ENCODE assay signal across 21 cellular contexts in the genomic region with DNA sequence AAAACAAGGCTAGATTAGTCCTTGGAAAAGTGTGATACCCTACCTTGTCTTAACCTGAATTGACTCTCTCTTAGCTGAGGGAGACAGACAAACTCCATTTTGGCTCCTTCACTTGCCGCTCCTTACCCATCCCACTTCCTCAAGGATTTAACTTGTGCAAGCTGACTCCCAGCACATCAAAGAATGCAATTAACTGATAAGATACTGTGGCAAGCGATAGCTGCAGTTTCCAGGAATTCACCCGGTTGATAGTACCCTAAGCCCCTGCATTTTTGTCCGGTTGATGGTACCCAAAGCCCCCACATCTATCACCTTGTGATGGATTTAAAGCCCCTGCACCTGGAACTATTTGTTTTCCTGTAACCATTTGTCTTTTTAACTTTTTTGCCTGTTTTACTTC. TPM values are rescaled to one million over a fixed set of nuclear protein-coding genes. Genes with fewer than 3 reads are reported as not detected.
A peak's percentile ranks its signal among the peaks of the same experiment; 100 is the strongest.
DNase-seq lines count a peak whose midpoint lies in the region; ATAC-seq, FAIRE-seq and TF ChIP-seq lines count a peak whose summit lies in the region.
"Had no signal": no experiment of that assay in that cellular context is flagged by ENCODE, and none has a peak within 500 bp of the region (broad histone marks: within the 10 kb centered on the region; RNA-seq: fewer than 3 reads in every experiment).

No MANE protein-coding gene starts in this region.

- H3K4me2 ChIP-seq in K562 (ENCODE audit: insufficient read depth, low read length), result peak overlapping the region; percentile 50

- CTCF ChIA-PET in CD4-positive, alpha-beta T cell (lab: Charles Lee), result no interaction called here
- CTCF ChIA-PET in K562 (lab: Yijun Ruan, JAX; ENCODE audit: low intra/inter-chr PET ratio), result no interaction called here
- CTCF ChIA-PET in A673 (lab: Charles Lee), result no interaction called here

- 0 out of 2 replicates have a peak, but pooled peaks have one; percentile 17 for TF ChIP-seq EP300 in K562 (IDR thresholded peaks at IDR 0.05; ENCODE audit: low read length)

- H3K36me3 Mint-ChIP-seq in CD4-positive, alpha-beta T cell (ENCODE audit: low read depth), result peaks cover 24% of the 10 kb centered on the region
- H3K36me3 Mint-ChIP-seq in natural killer cell treated with Interleukin-12 subunit alpha and Interleukin-12 subunit beta and Interleukin-15 and Interleukin-18, amount 100 ng/mL, for 72 hours, result no peaks in the 10 kb centered on the region

- WGBS in K562 (ENCODE audit: insufficient coverage, low coverage, missing lambda C conversion rate), result 3% methylated on average over 4 of the region's 4 CpGs

- peak overlapping the region; percentile 93 for H3K27ac Mint-ChIP-seq in CD4-positive, alpha-beta T cell
- peak overlapping the region; percentile 74 to 85 for H3K27ac Mint-ChIP-seq in natural killer cell treated with Interleukin-12 subunit alpha and Interleukin-12 subunit beta and Interleukin-15 and Interleukin-18, amount 100 ng/mL, for 72 hours

- H3K27me3 Mint-ChIP-seq in CD4-positive, alpha-beta T cell, result no peaks in the 10 kb centered on the region
- no peaks in the 10 kb centered on the region for H3K27me3 Mint-ChIP-seq in natural killer cell treated with Interleukin-12 subunit alpha and Interleukin-12 subunit beta and Interleukin-15 and Interleukin-18, amount 100 ng/mL, for 72 hours
- H3K27me3 Mint-ChIP-seq: activated CD4-positive, alpha-beta T cell treated with anti-CD3 and anti-CD28 coated beads for 36 hours; stimulated activated naive CD8-positive, alpha-beta T cell treated with anti-CD3 and anti-CD28 coated beads, Interleukin-15, amount 100 ng/mL, for 72 hours had no signal

- no peak for TF ChIP-seq RAD21 in K562 (CRISPR knock-in tag; conservative IDR thresholded peaks at IDR 0.05 in 1 of 2, IDR thresholded peaks at IDR 0.05 in 1 of 2)

- DNase-seq in CD4-positive, alpha-beta T cell, result no peak
- DNase-seq in K562 (ENCODE audit: extremely low read depth in 1 of 4, low spot score in 3 of 4) (no peak), A673 (ENCODE audit: low spot score) (no peak), islet precursor cell (no peak), NOMO-1 treated with DMSO at 0.1 percent for 48 hours (lab: John Stamatoyannopoulos, UW; ENCODE audit: unreplicated experiment) (no peak), activated gamma-delta T cell (lab: John Stamatoyannopoulos, UW) (no peak)
- no peak for DNase-seq in natural killer cell treated with Interleukin-12 subunit alpha and Interleukin-12 subunit beta and Interleukin-15 and Interleukin-18, amount 100 ng/mL, for 72 hours (ENCODE audit: low spot score)
- DNase-seq: activated CD4-positive, alpha-beta T cell treated with anti-CD3 and anti-CD28 coated beads for 36 hours; activated CD8-positive, alpha-beta memory T cell treated with anti-CD3 and anti-CD28 coated beads, Interleukin-2, amount 50 U/mL, for 48 hours; activated naive CD4-positive, alpha-beta T cell treated with Interleukin-2 at 50 U/mL for 16 hours; body of pancreas; dermis blood vessel endothelial cell; IMR-90; NCI-H2029; NCI-H524 treated with DMSO at 0.1 percent for 48 hours; PC-3; stimulated activated CD4-positive, alpha-beta T cell treated with anti-CD3 and anti-CD28 coated beads, Interleukin-15, amount 100 ng/mL, for 24 hours; stimulated activated naive CD8-positive, alpha-beta T cell treated with anti-CD3 and anti-CD28 coated beads, Interleukin-15, amount 100 ng/mL, for 72 hours had no signal

- TF ChIP-seq POLR2A in K562 (conservative IDR thresholded peaks at IDR 0.05), result no peak

- H3K4me1 Mint-ChIP-seq in CD4-positive, alpha-beta T cell (ENCODE audit: low read depth), result peaks cover 44% of the 10 kb centered on the region
- peaks cover 15 to 35% of the 10 kb centered on the region in 2 donors for H3K4me1 Mint-ChIP-seq in natural killer cell treated with Interleukin-12 subunit alpha and Interleukin-12 subunit beta and Interleukin-15 and Interleukin-18, amount 100 ng/mL, for 72 hours (ENCODE audit: low read depth in 2 of 2)

- POLR2A ChIA-PET in CD4-positive, alpha-beta T cell (lab: Charles Lee), result no interaction called here
- POLR2A ChIA-PET in K562 (lab: Yijun Ruan, JAX), result interaction anchor here (0.8 kb wide), 1 partner anchor 14 kb away, joined by 3 read pairs; no protein-coding TSS in a partner anchor
- POLR2A ChIA-PET in A673 (lab: Charles Lee; ENCODE audit: low non-redundant PET), result no interaction called here

- no peaks in the 10 kb centered on the region for H3K9me3 ChIP-seq in CD4-positive, alpha-beta T cell (ENCODE audit: control insufficient read depth, low read length)
- H3K9me3 ChIP-seq in HUES6 (ENCODE audit: control insufficient read depth, insufficient read depth, low read depth, low read length), result no peaks in the 10 kb centered on the region; the same call in 1 of the 2 replicates
- no peaks in the 10 kb centered on the region for H3K9me3 ChIP-seq in K562 (replicated peaks; ENCODE audit: control insufficient read depth, insufficient read depth, low read depth, low read length)
- H3K9me3 ChIP-seq in A673 (ENCODE audit: low read depth, low read length, poor library complexity, severe bottlenecking), result no peaks in the 10 kb centered on the region
- H3K9me3 ChIP-seq: body of pancreas, gastroesophageal sphincter had no signal

- in situ Hi-C loops in K562 (cut with MboI), result no loop called here

- H3K9ac ChIP-seq in HUES6 (ENCODE audit: low read length) (peak overlapping the region; percentile 58), K562 (ENCODE audit: insufficient read depth in 1 of 2, low read depth in 2 of 2, low read length in 2 of 2) (no peak overlapping the region)

- H3K4me1 ChIP-seq in HUES6 (ENCODE audit: control insufficient read depth, insufficient read depth, low read length), result peaks cover 54% of the 10 kb centered on the region
- H3K4me1 ChIP-seq in K562 (replicated peaks in 1 of 2; ENCODE audit: control insufficient read depth in 2 of 2, insufficient read depth in 2 of 2, low read length in 2 of 2), result peaks cover 7 to 36% of the 10 kb centered on the region in 2 experiments
- peaks cover 11% of the 10 kb centered on the region for H3K4me1 ChIP-seq in A673 (ENCODE audit: insufficient read depth, low read length, poor library complexity, severe bottlenecking)

- peaks cover 32% of the 10 kb centered on the region for H3K79me2 ChIP-seq in K562 (ENCODE audit: control insufficient read depth, insufficient read depth, low read length)

- no peak overlapping the region for H3K27ac ChIP-seq in CD4-positive, alpha-beta T cell (ENCODE audit: low read depth, low read length)
- peak overlapping the region; percentile 85; the same call in 1 of the 2 replicates for H3K27ac ChIP-seq in HUES6 (ENCODE audit: low read depth, low read length)
- no peak overlapping the region for H3K27ac ChIP-seq in K562 (ENCODE audit: extremely low read depth, low read depth, low read length)
- no peak overlapping the region for H3K27ac ChIP-seq in A673 (ENCODE audit: low read depth, low read length, poor library complexity, severe bottlenecking)
- H3K27ac ChIP-seq: body of pancreas had no signal

- H4K20me1 ChIP-seq in K562 (replicated peaks; ENCODE audit: control insufficient read depth, insufficient read depth, low read length), result 0 out of 2 replicates have a peak, but pooled peaks cover 3% of the 10 kb centered on the region

- H3K36me3 ChIP-seq in HUES6 (ENCODE audit: control insufficient read depth, insufficient read depth, low read length) (no peaks in the 10 kb centered on the region; the same call in 1 of the 2 replicates), K562 (ENCODE audit: control insufficient read depth, insufficient read depth, low read length) (no peaks in the 10 kb centered on the region; the same call in 2 of the 3 replicates), A673 (ENCODE audit: insufficient read depth, low read length, poor library complexity, severe bottlenecking) (no peaks in the 10 kb centered on the region)
- H3K36me3 ChIP-seq: gastroesophageal sphincter had no signal

- peak overlapping the region; percentile 90 for H2AFZ ChIP-seq in K562 (ENCODE audit: low read depth, low read length)

- TF ChIP-seq CTCF in CD4-positive, alpha-beta T cell (IDR thresholded peaks at IDR 0.05), result no peak
- no peak for TF ChIP-seq CTCF in K562 (IDR thresholded peaks at IDR 0.05 in 2 of 3, conservative IDR thresholded peaks at IDR 0.05 in 1 of 3; ENCODE audit: insufficient read depth in 2 of 3, low read depth in 1 of 3, low read length in 3 of 3)
- no peak for TF ChIP-seq CTCF in A673 (conservative IDR thresholded peaks at IDR 0.05; ENCODE audit: low read depth, low read length)

- intact Hi-C loops in CD4-positive, alpha-beta T cell (cut with DNase I, micrococcal nuclease), result loop anchor here (2.0 to 10.0 kb wide), 8 partner anchors 47 to 439 kb away; a partner anchor contains a TSS
- intact Hi-C loops in K562 (cut with micrococcal nuclease), result loop anchor here (5.0 kb wide), 1 partner anchor 89 kb away; no protein-coding TSS in a partner anchor
- intact Hi-C loops in A673 (cut with micrococcal nuclease; ENCODE audit: unreplicated experiment), result loop anchor here (5.0 kb wide), 1 partner anchor 74 kb away; no protein-coding TSS in a partner anchor

- H3K9me3 Mint-ChIP-seq in CD4-positive, alpha-beta T cell, result no peaks in the 10 kb centered on the region
- H3K9me3 Mint-ChIP-seq in natural killer cell treated with Interleukin-12 subunit alpha and Interleukin-12 subunit beta and Interleukin-15 and Interleukin-18, amount 100 ng/mL, for 72 hours, result no peaks in the 10 kb centered on the region
- H3K9me3 Mint-ChIP-seq: stimulated activated naive CD8-positive, alpha-beta T cell treated with anti-CD3 and anti-CD28 coated beads, Interleukin-15, amount 100 ng/mL, for 72 hours had no signal

- no peak for ATAC-seq in CD4-positive, alpha-beta T cell (ENCODE audit: poor library complexity)
- no peak for ATAC-seq in K562
- no peak for ATAC-seq in natural killer cell treated with Interleukin-12 subunit alpha and Interleukin-12 subunit beta and Interleukin-15 and Interleukin-18, amount 100 ng/mL, for 72 hours
- ATAC-seq: activated CD4-positive, alpha-beta T cell treated with anti-CD3 and anti-CD28 coated beads for 36 hours; body of pancreas; gastroesophageal sphincter; PC-3; stimulated activated naive CD8-positive, alpha-beta T cell treated with anti-CD3 and anti-CD28 coated beads, Interleukin-15, amount 100 ng/mL, for 72 hours had no signal

- H3K4me3 Mint-ChIP-seq in CD4-positive, alpha-beta T cell, result no peak overlapping the region
- peak overlapping the region; percentile 81 for H3K4me3 Mint-ChIP-seq in natural killer cell treated with Interleukin-12 subunit alpha and Interleukin-12 subunit beta and Interleukin-15 and Interleukin-18, amount 100 ng/mL, for 72 hours
- H3K4me3 Mint-ChIP-seq: activated CD4-positive, alpha-beta T cell treated with anti-CD3 and anti-CD28 coated beads for 36 hours; stimulated activated naive CD8-positive, alpha-beta T cell treated with anti-CD3 and anti-CD28 coated beads, Interleukin-15, amount 100 ng/mL, for 72 hours had no signal

- BruUV-seq in K562 (replicated peaks; lab: Mats Ljungman, UMichigan), result no TSS peak
- no TSS peak for BruUV-seq in A673 (replicated peaks; lab: Mats Ljungman, UMichigan)

- no peak overlapping the region; the same call in 1 of the 2 replicates for H3K4me3 ChIP-seq in HUES6 (ENCODE audit: low read depth, low read length)
- no peak overlapping the region for H3K4me3 ChIP-seq in K562
- H3K4me3 ChIP-seq in A673 (ENCODE audit: low read depth, low read length, poor library complexity, severe bottlenecking), result no peak overlapping the region
- H3K4me3 ChIP-seq: body of pancreas, gastroesophageal sphincter had no signal

- no peaks in the 10 kb centered on the region for H3K27me3 ChIP-seq in CD4-positive, alpha-beta T cell (ENCODE audit: control insufficient read depth, insufficient read depth, low read length)
- H3K27me3 ChIP-seq in HUES6 (ENCODE audit: control insufficient read depth, insufficient read depth, low read length) (no peaks in the 10 kb centered on the region), K562 (ENCODE audit: control insufficient read depth in 2 of 2, insufficient read depth in 2 of 2, low read length in 2 of 2) (no peaks in the 10 kb centered on the region), A673 (replicated peaks; ENCODE audit: insufficient read depth, low read depth, low read length, poor library complexity) (no peaks in the 10 kb centered on the region)
- H3K27me3 ChIP-seq: body of pancreas, gastroesophageal sphincter had no signal

- no peak for FAIRE-seq in K562 (lab: Jason Lieb, UNC)
- FAIRE-seq: urothelium cell line had no signal

- peaks cover 4% of the 10 kb centered on the region for H3K9me1 ChIP-seq in K562 (ENCODE audit: control insufficient read depth, insufficient read depth, low read length)

RNA-seq across cellular contexts. Expression of a gene that starts 1.9 kb away (rescaled TPM):
- 10 to 100 TPM; 39.5 to 40.2 TPM for total RNA-seq in CD4-positive, alpha-beta T cell
- 69.8 and 104 TPM in 2 replicates for total RNA-seq in K562 (2011; cell fraction: chromatin; rRNA removed; ENCODE audit: low replicate concordance)
- 129 and 134 TPM in 2 replicates for total RNA-seq in K562 (2011; cell fraction: nucleolus; rRNA removed)
- total RNA-seq in K562 (2011; cell fraction: nucleoplasm; rRNA removed), result 110 and 125 TPM in 2 replicates
- 24.7 and 26.4 TPM in 2 replicates for total RNA-seq in K562 (2014; rRNA removed)
- 40.2 and 47.5 TPM in 2 replicates for total RNA-seq in K562 (2014; rRNA removed; fragmentation: Illumina TruSeq; extraction: Trizol)
- 32.5 and 34.7 TPM in 2 replicates for total RNA-seq in K562 (2015; rRNA removed; fragmentation: Illumina TruSeq; extraction: Trizol)
- 43.1 and 48.8 TPM in 2 replicates for total RNA-seq in K562 (2021)
- polyA plus RNA-seq in K562 (2011; rRNA removed), result 107 and 130 TPM in 2 replicates
- polyA plus RNA-seq in K562 (2011; cell fraction: cytosol; rRNA removed), result 115 and 165 TPM in 2 replicates
- 76.3 and 79.4 TPM in 2 replicates for polyA plus RNA-seq in K562 (2011; cell fraction: nucleus; rRNA removed)
- polyA plus RNA-seq in K562 (2012), result 42.5 and 62.4 TPM in 2 replicates
- polyA plus RNA-seq in K562 (2014; fragmentation: Illumina TruSeq; extraction: Trizol), result 55.6 and 58.3 TPM in 2 replicates
- polyA plus RNA-seq in K562 (2014; fragmentation: Nextera tagmentation; extraction: Ambion mirVana), result 10 to 100 TPM; 73.1 to 93.2 TPM
- 34.7 and 38.6 TPM in 2 replicates for polyA plus RNA-seq in K562 (2014; rRNA removed)
- polyA minus RNA-seq in K562 (2011; rRNA and poly(A)+ RNA removed), result 202 and 263 TPM in 2 replicates
- 83.5 and 95.9 TPM in 2 replicates for polyA minus RNA-seq in K562 (2011; cell fraction: cytosol; rRNA and poly(A)+ RNA removed)
- polyA minus RNA-seq in K562 (2011; cell fraction: nucleus; rRNA and poly(A)+ RNA removed), result 25.7 and 39.3 TPM in 2 replicates
- 10 to 100 TPM; 46.7 to 83.8 TPM for total RNA-seq in natural killer cell treated with Interleukin-12 subunit alpha and Interleukin-12 subunit beta and Interleukin-15 and Interleukin-18, amount 100 ng/mL, for 72 hours
- total RNA-seq in A673 (2021), result 48.7 and 50.5 TPM in 2 replicates

RNA-seq across cellular contexts. Expression of a gene that starts 48.1 kb away (rescaled TPM):
- 1 to 10 TPM; 9.0 to 9.9 TPM for total RNA-seq in CD4-positive, alpha-beta T cell
- total RNA-seq in K562 (2011; cell fraction: chromatin; rRNA removed; ENCODE audit: low replicate concordance), result 10.0 and 15.3 TPM in 2 replicates
- 5.7 and 7.5 TPM in 2 replicates for total RNA-seq in K562 (2011; cell fraction: nucleolus; rRNA removed)
- total RNA-seq in K562 (2011; cell fraction: nucleoplasm; rRNA removed), result 7.3 and 10.5 TPM in 2 replicates
- total RNA-seq in K562 (2014; rRNA removed) (1.7 and 2.3 TPM in 2 replicates), K562 (2014; rRNA removed; fragmentation: Illumina TruSeq; extraction: Trizol) (3.7 and 3.8 TPM in 2 replicates), K562 (2015; rRNA removed; fragmentation: Illumina TruSeq; extraction: Trizol) (2.8 and 3.4 TPM in 2 replicates), K562 (2021) (6.6 and 7.0 TPM in 2 replicates), A673 (2021) (14.3 and 14.6 TPM in 2 replicates)
- polyA plus RNA-seq in K562 (2011; rRNA removed) (1.8 and 1.9 TPM in 2 replicates), K562 (2014; fragmentation: Illumina TruSeq; extraction: Trizol) (4.2 and 4.6 TPM in 2 replicates), K562 (2014; fragmentation: Nextera tagmentation; extraction: Ambion mirVana) (1 to 10 TPM; 1.1 to 1.5 TPM), K562 (2014; rRNA removed) (2.6 and 2.9 TPM in 2 replicates)
- polyA plus RNA-seq in K562 (2011; cell fraction: cytosol; rRNA removed), result 1.2 and 1.7 TPM in 2 replicates
- 2.0 and 5.5 TPM in 2 replicates for polyA plus RNA-seq in K562 (2011; cell fraction: nucleus; rRNA removed)
- 3.4 and 3.8 TPM in 2 replicates for polyA plus RNA-seq in K562 (2012)
- polyA minus RNA-seq in K562 (2011; rRNA and poly(A)+ RNA removed), result 2.9 and 3.0 TPM in 2 replicates
- polyA minus RNA-seq in K562 (2011; cell fraction: cytosol; rRNA and poly(A)+ RNA removed), result 2.0 and 3.1 TPM in 2 replicates
- 1.5 and 2.7 TPM in 2 replicates for polyA minus RNA-seq in K562 (2011; cell fraction: nucleus; rRNA and poly(A)+ RNA removed)
- total RNA-seq in natural killer cell treated with Interleukin-12 subunit alpha and Interleukin-12 subunit beta and Interleukin-15 and Interleukin-18, amount 100 ng/mL, for 72 hours, result 10 to 100 TPM; 19.7 to 36.1 TPM

RNA-seq across cellular contexts. Expression of a gene that starts 58.6 kb away (rescaled TPM):
- 1 to 10 TPM; 1.7 to 2.4 TPM for total RNA-seq in CD4-positive, alpha-beta T cell
- 1.0 TPM in 1 of 2 replicates, not detected in the other for total RNA-seq in K562 (2011; cell fraction: chromatin; rRNA removed; ENCODE audit: low replicate concordance)
- total RNA-seq in K562 (2011; cell fraction: nucleolus; rRNA removed), result 0.83 and 0.92 TPM in 2 replicates
- 0.59 and 0.92 TPM in 2 replicates for total RNA-seq in K562 (2011; cell fraction: nucleoplasm; rRNA removed)
- total RNA-seq in K562 (2014; rRNA removed) (4.9 and 7.4 TPM in 2 replicates), K562 (2014; rRNA removed; fragmentation: Illumina TruSeq; extraction: Trizol) (1.6 and 2.9 TPM in 2 replicates), K562 (2015; rRNA removed; fragmentation: Illumina TruSeq; extraction: Trizol) (5.0 and 6.1 TPM in 2 replicates), K562 (2021) (4.7 and 5.1 TPM in 2 replicates), A673 (2021) (58.5 and 64.9 TPM in 2 replicates)
- polyA plus RNA-seq in K562 (2011; rRNA removed) (3.0 and 4.6 TPM in 2 replicates), K562 (2014; fragmentation: Illumina TruSeq; extraction: Trizol) (6.2 and 7.0 TPM in 2 replicates), K562 (2014; fragmentation: Nextera tagmentation; extraction: Ambion mirVana) (under 1 TPM; 0.13 to 0.74 TPM), K562 (2014; rRNA removed) (5.7 and 7.6 TPM in 2 replicates)
- 6.9 and 7.3 TPM in 2 replicates for polyA plus RNA-seq in K562 (2011; cell fraction: cytosol; rRNA removed)
- 3.2 and 3.7 TPM in 2 replicates for polyA plus RNA-seq in K562 (2011; cell fraction: nucleus; rRNA removed)
- polyA plus RNA-seq in K562 (2012), result 6.9 and 7.4 TPM in 2 replicates
- polyA minus RNA-seq in K562 (2011; rRNA and poly(A)+ RNA removed), result 1.9 and 2.4 TPM in 2 replicates
- 1.7 and 3.8 TPM in 2 replicates for polyA minus RNA-seq in K562 (2011; cell fraction: cytosol; rRNA and poly(A)+ RNA removed)
- 0.44 and 0.81 TPM in 2 replicates for polyA minus RNA-seq in K562 (2011; cell fraction: nucleus; rRNA and poly(A)+ RNA removed)
- 1 to 10 TPM; 2.4 to 3.4 TPM for total RNA-seq in natural killer cell treated with Interleukin-12 subunit alpha and Interleukin-12 subunit beta and Interleukin-15 and Interleukin-18, amount 100 ng/mL, for 72 hours
